1 cellular context compared by ENCODE assay signal in the genomic region with DNA sequence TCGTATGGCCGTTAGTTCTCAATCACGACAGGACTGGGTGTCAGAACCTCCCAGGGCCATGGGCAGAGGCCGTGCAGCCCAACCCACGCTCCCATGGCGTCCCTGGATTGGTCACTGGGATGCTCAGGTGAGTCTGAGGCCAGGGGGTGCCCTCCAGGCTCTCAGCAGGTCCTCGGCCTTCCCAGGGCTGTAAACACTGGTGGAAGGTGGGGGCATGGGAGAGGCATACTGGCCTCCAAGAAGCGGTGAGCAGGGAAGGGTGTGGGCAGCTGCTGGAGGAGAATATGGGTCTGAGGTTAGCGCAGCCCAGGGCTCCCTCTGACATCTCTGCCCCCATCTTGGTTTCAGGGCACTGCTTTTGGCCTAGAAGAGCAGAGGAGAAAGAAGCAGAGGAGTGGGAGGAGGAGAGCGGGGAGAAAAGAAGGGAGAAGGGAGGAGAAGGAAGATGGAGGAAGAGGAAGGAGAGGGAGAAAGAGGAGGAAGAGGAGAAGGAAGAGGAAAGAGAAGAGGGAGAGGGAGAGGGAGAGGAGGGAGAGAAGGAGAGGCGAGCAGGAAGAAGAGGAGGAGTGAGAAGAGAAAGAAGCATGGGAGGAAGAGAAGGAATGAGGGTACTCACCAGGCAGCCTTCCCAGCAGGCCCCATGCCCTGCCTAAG.
TF ChIP-seq lines count a peak whose summit lies in the region.

No MANE protein-coding gene starts in this region.

TF ChIP-seq in HEK293, 187 proteins besides CTCF, POLR2A, EP300 and RAD21 (continued from another document and continues in another):
- TF ChIP-seq, protein P1, sequence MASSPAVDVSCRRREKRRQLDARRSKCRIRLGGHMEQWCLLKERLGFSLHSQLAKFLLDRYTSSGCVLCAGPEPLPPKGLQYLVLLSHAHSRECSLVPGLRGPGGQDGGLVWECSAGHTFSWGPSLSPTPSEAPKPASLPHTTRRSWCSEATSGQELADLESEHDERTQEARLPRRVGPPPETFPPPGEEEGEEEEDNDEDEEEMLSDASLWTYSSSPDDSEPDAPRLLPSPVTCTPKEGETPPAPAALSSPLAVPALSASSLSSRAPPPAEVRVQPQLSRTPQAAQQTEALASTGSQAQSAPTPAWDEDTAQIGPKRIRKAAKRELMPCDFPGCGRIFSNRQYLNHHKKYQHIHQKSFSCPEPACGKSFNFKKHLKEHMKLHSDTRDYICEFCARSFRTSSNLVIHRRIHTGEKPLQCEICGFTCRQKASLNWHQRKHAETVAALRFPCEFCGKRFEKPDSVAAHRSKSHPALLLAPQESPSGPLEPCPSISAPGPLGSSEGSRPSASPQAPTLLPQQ (tag by site-specific recombination; IDR thresholded peaks at IDR 0.05): no peak
- TF ChIP-seq ZNF544 (tag by site-specific recombination; IDR thresholded peaks at IDR 0.05): 0 out of 2 replicates have a peak, but pooled peaks have one; percentile 66
- TF ChIP-seq KLF1 (tag by site-specific recombination; IDR thresholded peaks at IDR 0.05): no peak
- peak; percentile 13; the same call in 1 of the 2 replicates for TF ChIP-seq ZNF707 (tag by site-specific recombination; IDR thresholded peaks at IDR 0.05)
- no peak for TF ChIP-seq HIC1 (tag by site-specific recombination; IDR thresholded peaks at IDR 0.05)
- TF ChIP-seq, protein P2, sequence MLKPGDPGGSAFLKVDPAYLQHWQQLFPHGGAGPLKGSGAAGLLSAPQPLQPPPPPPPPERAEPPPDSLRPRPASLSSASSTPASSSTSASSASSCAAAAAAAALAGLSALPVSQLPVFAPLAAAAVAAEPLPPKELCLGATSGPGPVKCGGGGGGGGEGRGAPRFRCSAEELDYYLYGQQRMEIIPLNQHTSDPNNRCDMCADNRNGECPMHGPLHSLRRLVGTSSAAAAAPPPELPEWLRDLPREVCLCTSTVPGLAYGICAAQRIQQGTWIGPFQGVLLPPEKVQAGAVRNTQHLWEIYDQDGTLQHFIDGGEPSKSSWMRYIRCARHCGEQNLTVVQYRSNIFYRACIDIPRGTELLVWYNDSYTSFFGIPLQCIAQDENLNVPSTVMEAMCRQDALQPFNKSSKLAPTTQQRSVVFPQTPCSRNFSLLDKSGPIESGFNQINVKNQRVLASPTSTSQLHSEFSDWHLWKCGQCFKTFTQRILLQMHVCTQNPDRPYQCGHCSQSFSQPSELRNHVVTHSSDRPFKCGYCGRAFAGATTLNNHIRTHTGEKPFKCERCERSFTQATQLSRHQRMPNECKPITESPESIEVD (tag by site-specific recombination; IDR thresholded peaks at IDR 0.05): no peak
- TF ChIP-seq ZNF529 (tag by site-specific recombination; IDR thresholded peaks at IDR 0.05; ENCODE audit: insufficient replicate concordance): no peak
- no peak for TF ChIP-seq ZNF274 (IDR thresholded peaks at IDR 0.05; ENCODE audit: low read length)
- TF ChIP-seq ZNF274 (tag by site-specific recombination; IDR thresholded peaks at IDR 0.05; ENCODE audit: borderline replicate concordance): no peak
- 0 out of 2 replicates have a peak, but pooled peaks have one; percentile 58 for TF ChIP-seq ZNF223 (tag by site-specific recombination; IDR thresholded peaks at IDR 0.05)
- TF ChIP-seq, protein P3, sequence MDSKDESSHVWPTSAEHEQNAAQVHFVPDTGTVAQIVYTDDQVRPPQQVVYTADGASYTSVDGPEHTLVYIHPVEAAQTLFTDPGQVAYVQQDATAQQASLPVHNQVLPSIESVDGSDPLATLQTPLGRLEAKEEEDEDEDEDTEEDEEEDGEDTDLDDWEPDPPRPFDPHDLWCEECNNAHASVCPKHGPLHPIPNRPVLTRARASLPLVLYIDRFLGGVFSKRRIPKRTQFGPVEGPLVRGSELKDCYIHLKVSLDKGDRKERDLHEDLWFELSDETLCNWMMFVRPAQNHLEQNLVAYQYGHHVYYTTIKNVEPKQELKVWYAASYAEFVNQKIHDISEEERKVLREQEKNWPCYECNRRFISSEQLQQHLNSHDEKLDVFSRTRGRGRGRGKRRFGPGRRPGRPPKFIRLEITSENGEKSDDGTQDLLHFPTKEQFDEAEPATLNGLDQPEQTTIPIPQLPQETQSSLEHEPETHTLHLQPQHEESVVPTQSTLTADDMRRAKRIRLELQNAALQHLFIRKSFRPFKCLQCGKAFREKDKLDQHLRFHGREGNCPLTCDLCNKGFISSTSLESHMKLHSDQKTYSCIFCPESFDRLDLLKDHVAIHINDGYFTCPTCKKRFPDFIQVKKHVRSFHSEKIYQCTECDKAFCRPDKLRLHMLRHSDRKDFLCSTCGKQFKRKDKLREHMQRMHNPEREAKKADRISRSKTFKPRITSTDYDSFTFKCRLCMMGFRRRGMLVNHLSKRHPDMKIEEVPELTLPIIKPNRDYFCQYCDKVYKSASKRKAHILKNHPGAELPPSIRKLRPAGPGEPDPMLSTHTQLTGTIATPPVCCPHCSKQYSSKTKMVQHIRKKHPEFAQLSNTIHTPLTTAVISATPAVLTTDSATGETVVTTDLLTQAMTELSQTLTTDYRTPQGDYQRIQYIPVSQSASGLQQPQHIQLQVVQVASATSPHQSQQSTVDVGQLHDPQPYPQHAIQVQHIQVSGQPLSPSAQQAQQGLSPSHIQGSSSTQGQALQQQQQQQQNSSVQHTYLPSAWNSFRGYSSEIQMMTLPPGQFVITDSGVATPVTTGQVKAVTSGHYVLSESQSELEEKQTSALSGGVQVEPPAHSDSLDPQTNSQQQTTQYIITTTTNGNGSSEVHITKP (tag by site-specific recombination; IDR thresholded peaks at IDR 0.05): no peak
- no peak for TF ChIP-seq WT1 (tag by site-specific recombination; IDR thresholded peaks at IDR 0.05)
- TF ChIP-seq ZNF132 (tag by site-specific recombination; IDR thresholded peaks at IDR 0.05; ENCODE audit: borderline replicate concordance): no peak
- TF ChIP-seq, protein P4, sequence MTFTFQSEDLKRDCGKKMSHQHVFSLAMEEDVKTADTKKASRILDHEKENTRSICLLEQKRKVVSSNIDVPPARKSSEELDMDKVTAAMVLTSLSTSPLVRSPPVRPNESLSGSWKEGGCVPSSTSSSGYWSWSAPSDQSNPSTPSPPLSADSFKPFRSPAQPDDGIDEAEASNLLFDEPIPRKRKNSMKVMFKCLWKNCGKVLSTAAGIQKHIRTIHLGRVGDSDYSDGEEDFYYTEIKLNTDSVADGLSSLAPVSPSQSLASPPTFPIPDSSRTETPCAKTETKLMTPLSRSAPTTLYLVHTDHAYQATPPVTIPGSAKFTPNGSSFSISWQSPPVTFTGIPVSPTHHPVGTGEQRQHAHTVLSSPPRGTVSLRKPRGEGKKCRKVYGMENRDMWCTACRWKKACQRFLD (tag by site-specific recombination; IDR thresholded peaks at IDR 0.05): no peak
- TF ChIP-seq ZNF24 (tag by site-specific recombination; IDR thresholded peaks at IDR 0.05): no peak
- TF ChIP-seq ZNF26 (tag by site-specific recombination; IDR thresholded peaks at IDR 0.05): no peak
- no peak for TF ChIP-seq ZNF394 (tag by site-specific recombination; IDR thresholded peaks at IDR 0.05; ENCODE audit: borderline replicate concordance)
- no peak for TF ChIP-seq ZNF514 (tag by site-specific recombination; IDR thresholded peaks at IDR 0.05)
- TF ChIP-seq, protein P5, sequence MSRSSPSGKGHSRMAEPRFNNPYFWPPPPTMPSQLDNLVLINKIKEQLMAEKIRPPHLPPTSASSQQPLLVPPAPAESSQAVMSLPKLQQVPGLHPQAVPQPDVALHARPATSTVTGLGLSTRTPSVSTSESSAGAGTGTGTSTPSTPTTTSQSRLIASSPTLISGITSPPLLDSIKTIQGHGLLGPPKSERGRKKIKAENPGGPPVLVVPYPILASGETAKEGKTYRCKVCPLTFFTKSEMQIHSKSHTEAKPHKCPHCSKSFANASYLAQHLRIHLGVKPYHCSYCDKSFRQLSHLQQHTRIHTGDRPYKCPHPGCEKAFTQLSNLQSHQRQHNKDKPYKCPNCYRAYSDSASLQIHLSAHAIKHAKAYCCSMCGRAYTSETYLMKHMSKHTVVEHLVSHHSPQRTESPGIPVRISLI (tag by site-specific recombination; IDR thresholded peaks at IDR 0.05): no peak
- no peak for TF ChIP-seq ZNF843 (tag by site-specific recombination; IDR thresholded peaks at IDR 0.05)
- TF ChIP-seq ZNF112 (tag by site-specific recombination; IDR thresholded peaks at IDR 0.05): no peak
- TF ChIP-seq ZNF747 (tag by site-specific recombination; IDR thresholded peaks at IDR 0.05): 0 out of 2 replicates have a peak, but pooled peaks have one; percentile 35
- TF ChIP-seq KLF8 (tag by site-specific recombination; IDR thresholded peaks at IDR 0.05): no peak
- TF ChIP-seq TCF7L2 (IDR thresholded peaks at IDR 0.05; ENCODE audit: borderline replicate concordance, low read depth, low read length): no peak
- no peak for TF ChIP-seq RBAK (tag by site-specific recombination; IDR thresholded peaks at IDR 0.05)
- TF ChIP-seq ZNF830 (tag by site-specific recombination; IDR thresholded peaks at IDR 0.05; ENCODE audit: low read depth): no peak
- no peak for TF ChIP-seq MZF1 (tag by site-specific recombination; IDR thresholded peaks at IDR 0.05; ENCODE audit: borderline replicate concordance)
- TF ChIP-seq ZNF621 (tag by site-specific recombination; IDR thresholded peaks at IDR 0.05): 0 out of 2 replicates have a peak, but pooled peaks have one; percentile 9
- no peak for TF ChIP-seq ZSCAN16 (tag by site-specific recombination; IDR thresholded peaks at IDR 0.05)
- no peak for TF ChIP-seq ZNF623 (tag by site-specific recombination; IDR thresholded peaks at IDR 0.05)
- no peak for TF ChIP-seq KLF9 (tag by site-specific recombination; IDR thresholded peaks at IDR 0.05; ENCODE audit: low read depth)
- TF ChIP-seq ZNF280D (tag by site-specific recombination; IDR thresholded peaks at IDR 0.05): no peak
- TF ChIP-seq, protein P6, sequence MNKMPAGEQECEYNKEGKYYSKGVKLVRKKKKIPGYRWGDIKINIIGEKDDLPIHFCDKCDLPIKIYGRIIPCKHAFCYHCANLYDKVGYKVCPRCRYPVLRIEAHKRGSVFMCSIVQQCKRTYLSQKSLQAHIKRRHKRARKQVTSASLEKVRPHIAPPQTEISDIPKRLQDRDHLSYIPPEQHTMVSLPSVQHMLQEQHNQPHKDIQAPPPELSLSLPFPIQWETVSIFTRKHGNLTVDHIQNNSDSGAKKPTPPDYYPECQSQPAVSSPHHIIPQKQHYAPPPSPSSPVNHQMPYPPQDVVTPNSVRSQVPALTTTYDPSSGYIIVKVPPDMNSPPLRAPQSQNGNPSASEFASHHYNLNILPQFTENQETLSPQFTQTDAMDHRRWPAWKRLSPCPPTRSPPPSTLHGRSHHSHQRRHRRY (tag by site-specific recombination; IDR thresholded peaks at IDR 0.05): peak; percentile 81; the same call in 1 of the 2 replicates
- no peak for TF ChIP-seq ZFP41 (tag by site-specific recombination; IDR thresholded peaks at IDR 0.05; ENCODE audit: borderline replicate concordance)
- no peak for TF ChIP-seq ZBTB1 (tag by site-specific recombination; IDR thresholded peaks at IDR 0.05)
- no peak for TF ChIP-seq GLI2 (tag by site-specific recombination; IDR thresholded peaks at IDR 0.05; ENCODE audit: borderline replicate concordance, low read depth)
- TF ChIP-seq ZNF670 (tag by site-specific recombination; IDR thresholded peaks at IDR 0.05; ENCODE audit: low read depth): peak; percentile 76; the same call in 1 of the 2 replicates
